ENCODE assay signal across 7 cellular contexts in genomic region chr2:225008935-225009334, GRCh38. TPM values are rescaled to one million over a fixed set of nuclear protein-coding genes. Genes with fewer than 3 reads are reported as not detected.
DNase-seq lines count a peak whose midpoint lies in the region; ATAC-seq and TF ChIP-seq lines count a peak whose summit lies in the region.

No MANE protein-coding gene starts in this region.

- POLR2A ChIA-PET in activated B cell treated with CpG ODN at 0.5 μM for 24 hours (lab: Charles Lee) = interaction anchor here (0.7 to 1.0 kb wide), 2 partner anchors 31 to 57 kb away, joined by 3 to 8 read pairs; no protein-coding TSS in a partner anchor

- H3K4me3 Mint-ChIP-seq in activated B cell treated with CpG ODN at 0.5 μM for 24 hours = no peak overlapping the region

- H4K91ac ChIP-seq in mesenchymal stem cell (ENCODE audit: low read length) = no peak overlapping the region

- TF ChIP-seq CTCF in HFF-Myc (IDR thresholded peaks at IDR 0.05; ENCODE audit: low read depth, low read length, missing control alignments) (peak; percentile 47), activated B cell treated with CpG ODN at 0.5 μM for 24 hours (IDR thresholded peaks at IDR 0.05) (no peak), left lung (IDR thresholded peaks at IDR 0.05) (no peak)

- H2AFZ ChIP-seq in mesenchymal stem cell (ENCODE audit: low read depth, low read length) = no peak overlapping the region

- ATAC-seq in activated B cell treated with CpG ODN at 0.5 μM for 24 hours (ENCODE audit: low read depth) (no peak), left lung (no peak)

- H2BK120ac ChIP-seq in mesenchymal stem cell (ENCODE audit: low read depth, low read length) = no peak overlapping the region

- H3K9me3 ChIP-seq in mesenchymal stem cell (ENCODE audit: control insufficient read depth, low read length) = no peaks in the 10 kb centered on the region
- no peaks in the 10 kb centered on the region for H3K9me3 ChIP-seq in left lung
- no peaks in the 10 kb centered on the region for H3K9me3 ChIP-seq in MG63

- H3K18ac ChIP-seq in mesenchymal stem cell (ENCODE audit: low read depth in 1 of 2, low read length in 2 of 2) = no peak overlapping the region

- H3K27me3 Mint-ChIP-seq in activated B cell treated with CpG ODN at 0.5 μM for 24 hours = no peaks in the 10 kb centered on the region

- H3K4me1 ChIP-seq in mesenchymal stem cell (ENCODE audit: control insufficient read depth, insufficient read depth, low read depth, low read length) (peaks cover 7% of the 10 kb centered on the region), left lung (peaks cover 3 to 17% of the 10 kb centered on the region in 2 donors)

- H2BK15ac ChIP-seq in mesenchymal stem cell (ENCODE audit: low read depth, poor library complexity, severe bottlenecking) = no peak overlapping the region

- intact Hi-C loops in activated B cell treated with CpG ODN at 0.5 μM for 24 hours (cut with micrococcal nuclease) = loop anchor here (1.0 to 10.0 kb wide), 3 partner anchors 14 to 556 kb away; no protein-coding TSS in a partner anchor
- intact Hi-C loops in left lung (cut with DNase I) = no loop called here

- H4K8ac ChIP-seq in mesenchymal stem cell (ENCODE audit: low read length) = no peak overlapping the region

- H3K4me2 ChIP-seq in mesenchymal stem cell (ENCODE audit: low read length, poor library complexity, severe bottlenecking) = no peak overlapping the region

- no peak overlapping the region for H3K9ac ChIP-seq in mesenchymal stem cell (ENCODE audit: low read length)

- H3K36me3 Mint-ChIP-seq in activated B cell treated with CpG ODN at 0.5 μM for 24 hours (ENCODE audit: low read depth) = no peaks in the 10 kb centered on the region

- no peaks in the 10 kb centered on the region for H3K9me3 Mint-ChIP-seq in activated B cell treated with CpG ODN at 0.5 μM for 24 hours

- WGBS in mesenchymal stem cell = 11% methylated on average over 1 of the region's 5 CpGs

- H3K4ac ChIP-seq in mesenchymal stem cell (ENCODE audit: low read depth in 1 of 2, low read length in 2 of 2) = no peak overlapping the region

- H3K14ac ChIP-seq in mesenchymal stem cell (ENCODE audit: low read length in 2 of 2) = no peak overlapping the region

- H3K27me3 ChIP-seq in mesenchymal stem cell (ENCODE audit: control insufficient read depth in 1 of 2, insufficient read depth in 1 of 2, low read length in 2 of 2) (no peaks in the 10 kb centered on the region), left lung (no peaks in the 10 kb centered on the region), MG63 (no peaks in the 10 kb centered on the region)

- H2BK5ac ChIP-seq in mesenchymal stem cell (ENCODE audit: low read depth, low read length, poor library complexity, severe bottlenecking) = no peak overlapping the region

- H3K23ac ChIP-seq in mesenchymal stem cell (ENCODE audit: low read length in 2 of 2) = no peak overlapping the region

- H2BK12ac ChIP-seq in mesenchymal stem cell (ENCODE audit: low read length in 2 of 2) = no peak overlapping the region

- DNase-seq in ELR (ENCODE audit: low read depth) = peak; percentile 39
- no peak for DNase-seq in HFF-Myc (ENCODE audit: extremely low read depth, low read depth)
- DNase-seq in activated B cell treated with CpG ODN at 0.5 μM for 24 hours = no peak
- DNase-seq in mesenchymal stem cell = no peak
- DNase-seq in left lung = no peak
- no peak for DNase-seq in activated CD8-positive, alpha-beta memory T cell treated with anti-CD3 and anti-CD28 coated beads, Interleukin-2, amount 50 U/mL, for 48 hours
- no peak for DNase-seq in MG63

- H3K27ac ChIP-seq in mesenchymal stem cell (ENCODE audit: low read length, poor library complexity, severe bottlenecking) = peak overlapping the region; percentile 4
- H3K27ac ChIP-seq in left lung = no peak overlapping the region

- peaks cover 7% of the 10 kb centered on the region for H3K79me1 ChIP-seq in mesenchymal stem cell (replicated peaks; ENCODE audit: low read length, poor library complexity, severe bottlenecking)

- H3K27ac Mint-ChIP-seq in activated B cell treated with CpG ODN at 0.5 μM for 24 hours = peak overlapping the region; percentile 36

- CTCF ChIA-PET in activated B cell treated with CpG ODN at 0.5 μM for 24 hours (lab: Charles Lee) = interaction anchor here (1.6 kb wide), 1 partner anchor 32 kb away, joined by 6 read pairs; no protein-coding TSS in a partner anchor

- no peak overlapping the region for H2AK5ac ChIP-seq in mesenchymal stem cell (ENCODE audit: low read length, severe bottlenecking)

- peaks cover 58% of the 10 kb centered on the region for H3K4me1 Mint-ChIP-seq in activated B cell treated with CpG ODN at 0.5 μM for 24 hours

- H3K4me3 ChIP-seq in HFF-Myc (replicated peaks; ENCODE audit: low read depth, low read length) = no peak overlapping the region
- H3K4me3 ChIP-seq in mesenchymal stem cell (ENCODE audit: insufficient read depth in 1 of 2, low read depth in 1 of 2, low read length in 2 of 2) = no peak overlapping the region
- no peak overlapping the region for H3K4me3 ChIP-seq in left lung
- no peak overlapping the region for H3K4me3 ChIP-seq in MG63

- H3K36me3 ChIP-seq in mesenchymal stem cell (ENCODE audit: control insufficient read depth in 1 of 2, insufficient read depth in 2 of 2, low read depth in 1 of 2, low read length in 2 of 2) (no peaks in the 10 kb centered on the region), left lung (no peaks in the 10 kb centered on the region), MG63 (no peaks in the 10 kb centered on the region)

RNA-seq across cellular contexts. Expression of gene DOCK10, which starts 33.3 kb away (rescaled TPM):
- total RNA-seq in activated B cell treated with CpG ODN at 0.5 μM for 24 hours (159 and 172 TPM in 2 replicates), left lung (10 to 100 TPM; 17.8 to 47.4 TPM)
- 5.5 TPM for polyA plus RNA-seq in mesenchymal stem cell (2013, experiment 1 of 2)
- 5.1 TPM for polyA plus RNA-seq in mesenchymal stem cell (2013, experiment 2 of 2)
- 3.4 and 10.1 TPM in 2 replicates for total RNA-seq in MG63 (2014; rRNA removed; shearing (Covaris generic); ENCODE audit: low replicate concordance)
